In the genomic region with DNA sequence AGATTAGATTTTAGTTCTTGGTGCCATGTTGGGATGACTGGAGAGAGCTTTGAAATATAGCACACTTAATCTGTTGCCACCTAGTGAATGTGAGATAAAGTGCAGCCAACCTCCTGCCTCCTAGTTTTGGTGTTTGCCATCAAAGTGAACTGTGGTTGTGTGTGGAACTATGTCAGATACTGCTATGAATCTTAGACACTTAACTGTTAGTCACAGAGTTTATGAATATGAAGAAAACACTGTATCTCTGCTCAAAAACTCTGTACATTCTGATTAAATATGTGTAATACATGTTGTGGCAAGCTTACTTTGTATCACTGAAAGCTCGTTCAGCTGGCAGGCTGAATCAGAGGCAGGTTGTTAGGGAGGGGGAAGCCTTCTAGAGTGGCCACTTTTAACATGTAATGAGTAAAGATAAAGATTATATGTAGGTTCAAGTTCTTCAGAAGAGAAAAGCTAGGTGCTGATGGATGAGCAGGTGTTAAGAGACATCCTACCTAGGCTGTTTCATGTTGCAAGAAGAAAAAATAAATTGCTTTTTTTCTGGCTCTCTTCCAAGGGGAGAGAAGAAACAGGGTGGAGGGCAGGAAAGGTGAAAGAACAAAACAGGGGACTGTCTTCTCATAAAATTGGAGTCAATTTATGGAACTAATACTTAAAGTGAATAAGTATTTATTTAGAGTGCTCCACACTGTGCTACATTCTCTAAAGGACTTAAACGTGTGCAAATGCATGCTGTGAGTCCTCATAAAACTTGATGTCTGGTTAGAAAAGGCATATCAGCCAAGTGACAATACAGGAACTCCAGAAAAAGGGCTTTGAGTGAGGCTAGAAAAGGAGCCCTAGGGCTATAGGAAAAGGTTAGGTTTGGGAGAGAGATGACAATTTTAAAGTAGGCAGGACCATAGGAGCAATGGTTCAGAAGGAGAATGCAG, we compare ENCODE assay signal across 8 cellular contexts. TPM values are rescaled to one million over a fixed set of nuclear protein-coding genes. Genes with fewer than 3 reads are reported as not detected.
DNase-seq lines count a peak whose midpoint lies in the region; ATAC-seq and TF ChIP-seq lines count a peak whose summit lies in the region.

No MANE protein-coding gene starts in this region.

- in situ Hi-C loops in GM23248 (cut with MboI) = no loop called here

- no peaks in the 10 kb centered on the region for H3K27me3 ChIP-seq in GM23248 (replicated peaks; ENCODE audit: insufficient read depth)
- H3K27me3 ChIP-seq in OCI-LY1 (ENCODE audit: insufficient read depth, low read length) = no peaks in the 10 kb centered on the region
- no peaks in the 10 kb centered on the region for H3K27me3 ChIP-seq in fibroblast of lung (ENCODE audit: control insufficient read depth, insufficient read depth, low read length)

- H3K4me3 ChIP-seq in GM23248 = no peak overlapping the region
- no peak overlapping the region for H3K4me3 ChIP-seq in OCI-LY1 (ENCODE audit: low read depth, low read length, poor library complexity, severe bottlenecking)
- no peak overlapping the region for H3K4me3 ChIP-seq in fibroblast of lung (replicated peaks in 1 of 4; ENCODE audit: control extremely low read depth in 1 of 4, insufficient read depth in 1 of 4, low read depth in 3 of 4, low read length in 4 of 4)

- H3K4me2 ChIP-seq in GM23248 (ENCODE audit: unreplicated experiment) (no peak overlapping the region), OCI-LY1 (ENCODE audit: low read length) (no peak overlapping the region), fibroblast of lung (ENCODE audit: extremely low read depth, insufficient read depth, low read length) (no peak overlapping the region)

- H3K27ac ChIP-seq in GM23248 (no peak overlapping the region), OCI-LY1 (ENCODE audit: low read depth, low read length, poor library complexity, severe bottlenecking) (no peak overlapping the region), fibroblast of lung (ENCODE audit: insufficient read depth, low read length) (no peak overlapping the region)

- TF ChIP-seq CTCF in OCI-LY1 (IDR thresholded peaks at IDR 0.05; ENCODE audit: low read length) = peak; percentile 53; the same call in 1 of the 2 replicates
- TF ChIP-seq CTCF in fibroblast of lung (conservative IDR thresholded peaks at IDR 0.05 in 1 of 2, IDR thresholded peaks at IDR 0.05 in 1 of 2; ENCODE audit: low read depth in 1 of 2, low read length in 2 of 2) = peak; percentile 42 to 54

- H3F3A ChIP-seq in GM23248 (ENCODE audit: insufficient read depth) = peaks cover 20% of the 10 kb centered on the region
- H3F3A ChIP-seq in OCI-LY1 (ENCODE audit: insufficient read depth, low read length) = no peaks in the 10 kb centered on the region

- H3K36me3 ChIP-seq in GM23248 (ENCODE audit: low read depth) = no peaks in the 10 kb centered on the region
- no peaks in the 10 kb centered on the region for H3K36me3 ChIP-seq in OCI-LY1 (ENCODE audit: insufficient read depth, low read length)
- no peaks in the 10 kb centered on the region for H3K36me3 ChIP-seq in fibroblast of lung (ENCODE audit: control insufficient read depth, insufficient read depth, low read length)

- WGBS in GM23248 (ENCODE audit: low coverage in 1 of 2, low lambda C conversion rate in 2 of 2, missing lambda C conversion rate in 2 of 2), 2 experiments = 38 to 51% methylated on average over 2 of the region's 2 CpGs

- ATAC-seq in GM18502 (IDR thresholded peaks at IDR 0.05; ENCODE audit: poor library complexity, unreplicated experiment) (no peak), GM19397 (IDR thresholded peaks at IDR 0.05; ENCODE audit: unreplicated experiment) (no peak)

- no peaks in the 10 kb centered on the region for H3K9me3 ChIP-seq in GM23248 (ENCODE audit: low read depth)
- no peaks in the 10 kb centered on the region for H3K9me3 ChIP-seq in OCI-LY1 (ENCODE audit: low read length)
- H3K9me3 ChIP-seq in fibroblast of lung (ENCODE audit: control insufficient read depth, insufficient read depth, low read depth, low read length) = no peaks in the 10 kb centered on the region

- H3K79me2 ChIP-seq in GM23248 (ENCODE audit: insufficient read depth) = no peaks in the 10 kb centered on the region
- H3K79me2 ChIP-seq in OCI-LY1 (ENCODE audit: insufficient read depth, low read length) = no peaks in the 10 kb centered on the region
- no peaks in the 10 kb centered on the region for H3K79me2 ChIP-seq in fibroblast of lung (ENCODE audit: control insufficient read depth, insufficient read depth, low read length)

- H3K9me2 ChIP-seq in GM23248 (ENCODE audit: insufficient read depth) = no peaks in the 10 kb centered on the region
- no peaks in the 10 kb centered on the region for H3K9me2 ChIP-seq in OCI-LY1 (ENCODE audit: low read depth, low read length)

- H2AFZ ChIP-seq in GM23248 (no peak overlapping the region), OCI-LY1 (ENCODE audit: low read length) (no peak overlapping the region), fibroblast of lung (ENCODE audit: low read length) (no peak overlapping the region)

- H4K20me1 ChIP-seq in GM23248 (ENCODE audit: insufficient read depth) (no peaks in the 10 kb centered on the region), OCI-LY1 (ENCODE audit: insufficient read depth, low read length) (no peaks in the 10 kb centered on the region), fibroblast of lung (ENCODE audit: control insufficient read depth, extremely low read depth, insufficient read depth, low read length) (no peaks in the 10 kb centered on the region)

- H3K4me1 ChIP-seq in GM23248 (ENCODE audit: insufficient read depth) (peaks cover 24% of the 10 kb centered on the region), OCI-LY1 (ENCODE audit: insufficient read depth, low read length, severe bottlenecking) (no peaks in the 10 kb centered on the region), fibroblast of lung (ENCODE audit: control insufficient read depth, extremely low read depth, insufficient read depth, low read length) (peaks cover 10% of the 10 kb centered on the region)

- H3K9ac ChIP-seq in GM23248 (no peak overlapping the region), OCI-LY1 (ENCODE audit: low read length) (no peak overlapping the region), fibroblast of lung (ENCODE audit: insufficient read depth, low read length) (no peak overlapping the region)

- DNase-seq in AML-193 (lab: John Stamatoyannopoulos, UW) = peak; percentile 1 to 31
- peak; percentile 69 for DNase-seq in GM23248
- peak; percentile 64 to 66 for DNase-seq in fibroblast of lung (ENCODE audit: low read depth in 2 of 2)
- DNase-seq in stromal cell of bone marrow (ENCODE audit: low read depth) = peak; percentile 55
- no peak for DNase-seq in NCI-H128 (lab: John Stamatoyannopoulos, UW; ENCODE audit: unreplicated experiment)

RNA-seq across cellular contexts. Expression of gene LAMB1, which starts 14.1 kb away (rescaled TPM):
- total RNA-seq in GM23248 (2014; rRNA removed; shearing (Covaris generic)) = 135 and 166 TPM in 2 replicates
- polyA plus RNA-seq in GM23248 (2016; fragmentation: Nextera tagmentation; extraction: Ambion mirVana) = 107 and 108 TPM in 2 replicates
- 440 and 516 TPM in 2 replicates for total RNA-seq in fibroblast of lung
- 136 and 428 TPM in 2 replicates for polyA plus RNA-seq in fibroblast of lung
- polyA plus RNA-seq in fibroblast of lung (2012) = 196 and 578 TPM in 2 replicates
- 977 and 1,802 TPM in 2 replicates for polyA minus RNA-seq in fibroblast of lung (ENCODE audit: low replicate concordance)
